Comparison of ENCODE assay signal across 12 cellular contexts in the genomic region with DNA sequence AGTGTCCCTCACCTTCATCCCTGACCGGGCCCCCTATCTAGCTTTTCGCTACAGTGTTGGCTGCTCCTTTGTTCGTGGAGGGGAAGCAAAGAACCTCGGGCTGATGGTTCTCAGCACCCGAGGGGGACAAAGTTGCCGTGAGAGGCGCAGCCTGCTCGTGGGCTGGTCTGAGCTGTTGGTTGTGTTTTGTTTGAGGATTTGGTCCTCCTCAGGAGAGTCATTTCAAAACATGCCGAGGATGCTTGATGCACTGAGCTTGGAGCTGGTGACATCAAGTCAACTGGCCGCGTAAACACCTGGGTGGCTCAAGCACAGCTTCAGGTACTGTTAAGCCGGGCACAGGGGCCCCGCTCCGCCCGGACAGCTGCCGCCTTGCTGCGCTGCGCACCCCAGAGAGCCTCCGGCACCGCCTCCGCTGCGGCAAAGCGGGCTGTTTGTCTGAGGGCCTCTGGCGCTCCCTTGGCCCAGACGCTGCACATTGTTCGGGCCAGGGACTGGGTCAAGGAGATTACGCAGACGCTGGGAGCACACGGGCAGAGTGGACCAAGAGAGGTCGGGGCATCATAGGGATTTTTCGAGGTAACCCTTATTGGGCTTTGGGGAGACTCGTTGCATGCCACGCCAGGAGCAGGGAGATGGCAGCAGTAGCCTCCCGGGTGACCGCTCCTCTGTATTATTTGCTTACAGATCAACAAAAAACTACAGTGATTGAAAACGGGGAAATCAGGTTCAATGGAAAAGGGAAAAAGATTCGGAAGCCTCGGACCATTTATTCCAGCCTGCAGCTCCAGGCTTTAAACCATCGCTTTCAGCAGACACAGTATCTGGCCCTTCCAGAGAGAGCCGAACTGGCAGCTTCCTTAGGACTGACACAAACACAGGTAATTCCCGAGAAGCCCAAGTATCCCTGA. TPM values are rescaled to one million over a fixed set of nuclear protein-coding genes. Genes with fewer than 3 reads are reported as not detected.
A peak's percentile ranks its signal among the peaks of the same experiment; 100 is the strongest.
DNase-seq lines count a peak whose midpoint lies in the region; ATAC-seq and TF ChIP-seq lines count a peak whose summit lies in the region.
"Had no signal": no experiment of that assay in that cellular context is flagged by ENCODE, and none has a peak within 500 bp of the region (broad histone marks: within the 10 kb centered on the region; RNA-seq: fewer than 3 reads in every experiment).

No MANE protein-coding gene starts in this region.

- H3K4me3 Mint-ChIP-seq in CD4-positive, alpha-beta memory T cell, result peak overlapping the region; percentile 21 to 89 (median 82)
- H3K4me3 Mint-ChIP-seq in nephron progenitor cell, result peak overlapping the region; percentile 72

- intact Hi-C loops in CD4-positive, alpha-beta memory T cell (cut with micrococcal nuclease), result no loop called here
- intact Hi-C loops in PC-9 (cut with micrococcal nuclease; ENCODE audit: unreplicated experiment), result no loop called here

- peaks cover 3 to 28% (median 13%) of the 10 kb centered on the region in 4 donors for H3K4me1 Mint-ChIP-seq in CD4-positive, alpha-beta memory T cell
- H3K4me1 Mint-ChIP-seq in nephron progenitor cell, result peaks cover 14% of the 10 kb centered on the region

- H4K20me1 ChIP-seq in PC-9 (ENCODE audit: insufficient read depth), result no peaks in the 10 kb centered on the region

- H3K9me3 ChIP-seq in CD4-positive, alpha-beta memory T cell (ENCODE audit: control insufficient read depth in 1 of 2, low read length in 2 of 2), result no peaks in the 10 kb centered on the region
- H3K9me3 ChIP-seq in HAP-1 (no peaks in the 10 kb centered on the region), PC-9 (ENCODE audit: insufficient read depth, low read depth) (no peaks in the 10 kb centered on the region)

- no peak overlapping the region for H2AFZ ChIP-seq in PC-9

- H3K27ac ChIP-seq in CD4-positive, alpha-beta memory T cell (ENCODE audit: low read depth, low read length), result no peak overlapping the region
- H3K27ac ChIP-seq in caudate nucleus (ENCODE audit: low read depth, low read length), result peak overlapping the region; percentile 67
- no peak overlapping the region for H3K27ac ChIP-seq in PC-9

- H3K4me1 ChIP-seq in CD4-positive, alpha-beta memory T cell (ENCODE audit: insufficient read depth, low read length), result peaks cover 29% of the 10 kb centered on the region
- H3K4me1 ChIP-seq in HAP-1, result peaks cover 38% of the 10 kb centered on the region
- H3K4me1 ChIP-seq in PC-9 (replicated peaks; ENCODE audit: insufficient read depth), result no peaks in the 10 kb centered on the region

- peaks cover 71% of the 10 kb centered on the region for H3K27me3 ChIP-seq in CD4-positive, alpha-beta memory T cell (ENCODE audit: insufficient read depth, low read length)
- no peaks in the 10 kb centered on the region for H3K27me3 ChIP-seq in HAP-1 (ENCODE audit: low read depth)
- peaks cover 24% of the 10 kb centered on the region for H3K27me3 ChIP-seq in PC-9 (ENCODE audit: insufficient read depth, low read depth)

- H3K4me3 ChIP-seq in CD4-positive, alpha-beta memory T cell (ENCODE audit: low read length in 2 of 2), result no peak overlapping the region
- H3K4me3 ChIP-seq in HAP-1 (peak overlapping the region; percentile 56), PC-9 (no peak overlapping the region)

- H3K27me3 Mint-ChIP-seq in CD4-positive, alpha-beta memory T cell, result peaks cover 66 to 69% of the 10 kb centered on the region in 2 donors
- H3K27me3 Mint-ChIP-seq in nephron progenitor cell (ENCODE audit: low read depth, poor library complexity), result peaks cover 100% of the 10 kb centered on the region

- H3K4me2 ChIP-seq in PC-9, result no peak overlapping the region

- ATAC-seq in HG03175 (IDR thresholded peaks at IDR 0.05; ENCODE audit: unreplicated experiment), result no peak
- ATAC-seq in HG03045 (IDR thresholded peaks at IDR 0.05; ENCODE audit: unreplicated experiment), result no peak

- CTCF ChIA-PET in CD4-positive, alpha-beta memory T cell (lab: Charles Lee; ENCODE audit: partially characterized antibody), result no interaction called here
- CTCF ChIA-PET in PC-9 (lab: Charles Lee), result no interaction called here

- H3K9me3 Mint-ChIP-seq in CD4-positive, alpha-beta memory T cell, result peaks cover 0 to 24% (median 14%) of the 10 kb centered on the region in 8 donors
- H3K9me3 Mint-ChIP-seq in nephron progenitor cell, result peaks cover 4% of the 10 kb centered on the region

- no peaks in the 10 kb centered on the region for H3K9me2 ChIP-seq in PC-9 (ENCODE audit: insufficient read depth)

- no peaks in the 10 kb centered on the region for H3K79me2 ChIP-seq in PC-9 (ENCODE audit: low read depth)

- H3K27ac Mint-ChIP-seq in CD4-positive, alpha-beta memory T cell, result peak overlapping the region in 1 of 7 donors; percentile 57
- no peak overlapping the region for H3K27ac Mint-ChIP-seq in nephron progenitor cell

- DNase-seq in CD4-positive, alpha-beta memory T cell, result no peak
- DNase-seq in HAP-1 (ENCODE audit: low spot score in 2 of 2) (peak in 1 of 2 experiments; percentile 23), caudate nucleus (lab: John Stamatoyannopoulos, UW) (no peak), nephron progenitor cell (no peak), PC-9 (no peak), GDM1 (lab: John Stamatoyannopoulos, UW) (no peak)
- DNase-seq: erythroblast, left ventricle myocardium superior, NCI-H226 had no signal

- peaks cover 0 to 9% of the 10 kb centered on the region in 2 donors for H3K36me3 Mint-ChIP-seq in CD4-positive, alpha-beta memory T cell
- no peaks in the 10 kb centered on the region for H3K36me3 Mint-ChIP-seq in nephron progenitor cell (ENCODE audit: low read depth)

- POLR2A ChIA-PET in CD4-positive, alpha-beta memory T cell (lab: Charles Lee; ENCODE audit: partially characterized antibody), result no interaction called here
- POLR2A ChIA-PET in PC-9 (lab: Charles Lee; ENCODE audit: unreplicated experiment), result no interaction called here

- no peaks in the 10 kb centered on the region for H3K36me3 ChIP-seq in CD4-positive, alpha-beta memory T cell (ENCODE audit: insufficient read depth, low read length)
- peaks cover 43% of the 10 kb centered on the region for H3K36me3 ChIP-seq in HAP-1 (replicated peaks)
- no peaks in the 10 kb centered on the region for H3K36me3 ChIP-seq in PC-9 (ENCODE audit: low read depth)

- no TSS peak for BruUV-seq in PC-9 (replicated peaks; lab: Mats Ljungman, UMichigan)

- in situ Hi-C loops in HAP-1 (cut with MboI; ENCODE audit: low sequenced_read_pairs), result loop anchor here (25.0 kb wide), 1 partner anchor 295 kb away; the partner anchor contains the start of gene SEM1

- H3F3A ChIP-seq in PC-9 (ENCODE audit: insufficient read depth, low read depth), result no peaks in the 10 kb centered on the region

- TF ChIP-seq CTCF in nephron progenitor cell (IDR thresholded peaks at IDR 0.05) (no peak), PC-9 (conservative IDR thresholded peaks at IDR 0.05) (no peak)

RNA-seq across cellular contexts. Expression of gene DLX6, which starts 1.9 kb away (rescaled TPM):
- not detected for total RNA-seq in CD4-positive, alpha-beta memory T cell
- not detected for polyA plus RNA-seq in CD4-positive, alpha-beta memory T cell
- total RNA-seq in PC-9 (2021), result not detected in 2 replicates
- total RNA-seq: left ventricle myocardium superior, skeletal muscle tissue had no signal

RNA-seq across cellular contexts. Expression of gene DLX5, which starts 17.4 kb away (rescaled TPM):
- not detected for total RNA-seq in CD4-positive, alpha-beta memory T cell
- not detected for polyA plus RNA-seq in CD4-positive, alpha-beta memory T cell
- not detected in 2 replicates for total RNA-seq in PC-9 (2021)
- total RNA-seq: left ventricle myocardium superior, skeletal muscle tissue had no signal
